1 cellular context compared by ENCODE assay signal in genomic region chr3:7618606-7619005, GRCh38.
A peak's percentile ranks its signal among the peaks of the same experiment; 100 is the strongest.
TF ChIP-seq lines count a peak whose summit lies in the region.

No MANE protein-coding gene starts in this region.

TF ChIP-seq in liver, 16 proteins besides CTCF, POLR2A, EP300 and RAD21 (continued from another document):
- TF ChIP-seq REST (IDR thresholded peaks at IDR 0.05), result no peak
- no peak for TF ChIP-seq MAX (IDR thresholded peaks at IDR 0.05)
- TF ChIP-seq JUND (IDR thresholded peaks at IDR 0.05), result no peak
- peak; percentile 57 to 69 for TF ChIP-seq HNF4A (conservative IDR thresholded peaks at IDR 0.05)
- TF ChIP-seq HNF4G (IDR thresholded peaks at IDR 0.05), result peak; percentile 36
- no peak for TF ChIP-seq GABPA (IDR thresholded peaks at IDR 0.05 in 1 of 2, conservative IDR thresholded peaks at IDR 0.05 in 1 of 2)
- no peak for TF ChIP-seq YY1 (IDR thresholded peaks at IDR 0.05)
- TF ChIP-seq RXRA (IDR thresholded peaks at IDR 0.05), result peak; percentile 59 to 71
TF ChIP-seq in liver: peak in this region for 7.
